1 cellular context compared by ENCODE assay signal in the genomic region with DNA sequence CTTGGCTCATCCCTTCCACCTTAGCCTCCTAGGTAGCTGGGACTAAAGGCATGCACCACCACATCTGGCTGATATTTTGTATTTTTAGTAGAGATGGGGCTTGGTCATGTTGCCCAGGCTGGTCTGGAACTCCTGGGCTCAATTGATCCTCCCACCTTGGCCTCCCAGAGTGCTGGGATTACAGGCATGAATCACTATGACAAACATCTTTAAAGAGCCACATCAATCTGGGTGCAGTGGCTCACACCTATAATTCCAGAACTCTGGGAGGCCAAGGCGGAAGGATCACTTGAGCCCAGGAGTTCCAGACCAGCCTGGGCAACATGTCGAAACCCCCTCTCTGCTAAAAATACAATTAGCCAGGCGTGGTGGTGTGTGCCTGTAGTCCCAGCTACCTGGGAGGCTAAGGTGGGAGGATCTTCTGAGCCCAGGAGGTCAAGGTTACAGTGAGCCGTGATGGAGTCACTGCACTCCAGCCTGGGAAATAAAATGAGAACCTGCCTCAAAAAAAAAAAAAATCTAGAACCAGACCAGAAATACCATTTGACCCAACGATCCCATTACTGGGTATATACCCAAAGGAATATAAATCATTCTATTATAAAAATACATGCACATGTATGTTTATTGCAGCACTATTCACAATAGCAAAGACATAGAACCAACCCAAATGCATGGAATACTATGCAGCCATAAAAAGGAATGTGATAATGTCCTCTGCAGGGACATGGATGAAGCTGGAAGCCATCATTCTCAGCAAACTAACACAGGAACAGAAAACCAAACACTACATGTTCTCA.
TF ChIP-seq lines count a peak whose summit lies in the region.

No MANE protein-coding gene starts in this region.

TF ChIP-seq in HCT116, 20 proteins besides CTCF, POLR2A, EP300 and RAD21:
- TF ChIP-seq POLR2AphosphoS5 (IDR thresholded peaks at IDR 0.05; ENCODE audit: low read depth, low read length) (peak; percentile 27; the same call in 1 of the 2 replicates), TCF7L2 (IDR thresholded peaks at IDR 0.05; ENCODE audit: borderline replicate concordance, extremely low read depth, insufficient read depth, insufficient read length) (peak; percentile 22), ZBTB33 (IDR thresholded peaks at IDR 0.05; ENCODE audit: extremely low read depth, insufficient replicate concordance, low read length) (peak; percentile 13)
